Comparison of ENCODE assay signal across 16 cellular contexts in the genomic region with DNA sequence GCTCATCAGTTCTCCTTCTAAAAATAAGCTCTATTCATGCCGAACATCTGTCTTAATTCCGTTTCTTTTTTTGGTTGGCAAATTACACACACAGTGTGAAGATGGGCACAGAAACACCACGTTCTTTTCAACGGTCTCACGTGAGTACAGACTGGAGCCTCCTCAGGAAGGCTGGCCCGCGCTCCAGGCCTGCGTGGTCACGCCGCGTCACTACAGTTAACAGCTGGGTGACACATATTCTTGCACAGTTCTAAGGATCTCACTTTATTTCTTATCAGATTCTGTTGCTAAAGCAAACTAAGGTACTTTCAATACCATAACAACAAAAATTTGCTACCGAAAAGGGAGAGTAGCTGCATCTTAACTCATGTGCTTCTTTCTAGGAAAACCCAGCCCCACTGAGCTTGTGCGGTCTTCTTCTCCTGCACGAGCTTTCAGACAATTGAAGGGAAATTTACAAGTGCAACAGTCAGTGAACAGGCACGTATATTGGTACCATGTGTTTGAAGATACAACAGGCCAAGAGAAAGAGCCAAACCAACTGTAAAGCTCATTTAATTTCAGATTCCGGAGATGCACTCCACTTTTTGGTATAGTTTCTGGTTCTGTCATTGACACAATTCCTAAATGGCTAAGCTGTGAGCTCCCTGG. TPM values are rescaled to one million over a fixed set of nuclear protein-coding genes. Genes with fewer than 3 reads are reported as not detected.
DNase-seq lines count a peak whose midpoint lies in the region; ATAC-seq, FAIRE-seq and TF ChIP-seq lines count a peak whose summit lies in the region.
"Had no signal": no experiment of that assay in that cellular context is flagged by ENCODE, and none has a peak within 500 bp of the region (broad histone marks: within the 10 kb centered on the region; RNA-seq: fewer than 3 reads in every experiment).

No MANE protein-coding gene starts in this region.

- peaks cover 0 to 4% (median 0%) of the 10 kb centered on the region in 11 experiments; a peak in 1 of 22 replicates for H3K36me3 ChIP-seq in BLaER1 treated with 17β-estradiol and CSF1 and Interleukin-3, amounts not matched to agents 10 nM and 100 nM
- H3K36me3 ChIP-seq in K562 (ENCODE audit: control insufficient read depth, insufficient read depth, low read length) = no peaks in the 10 kb centered on the region
- no peaks in the 10 kb centered on the region for H3K36me3 ChIP-seq in CD8-positive, alpha-beta memory T cell (ENCODE audit: insufficient read depth, low read length)
- H3K36me3 ChIP-seq: Peyer's patch had no signal

- peak in 1 of 3 experiments; percentile 12; a peak in 1 of 6 replicates for TF ChIP-seq CTCF in K562 (IDR thresholded peaks at IDR 0.05 in 2 of 3, conservative IDR thresholded peaks at IDR 0.05 in 1 of 3; ENCODE audit: insufficient read depth in 2 of 3, low read depth in 1 of 3, low read length in 3 of 3)
- no peak for TF ChIP-seq CTCF in progenitor cell of endocrine pancreas (IDR thresholded peaks at IDR 0.05; ENCODE audit: unreplicated experiment)

- no peak overlapping the region for H3K9ac ChIP-seq in BLaER1 treated with 17β-estradiol and CSF1 and Interleukin-3, amounts not matched to agents 10 nM and 100 nM
- H3K9ac ChIP-seq in K562 (ENCODE audit: insufficient read depth in 1 of 2, low read depth in 2 of 2, low read length in 2 of 2) = no peak overlapping the region

- in situ Hi-C loops in K562 (cut with MboI) = no loop called here

- BruUV-seq in K562 (replicated peaks; lab: Mats Ljungman, UMichigan) = no TSS peak

- no peaks in the 10 kb centered on the region for H3K9me3 Mint-ChIP-seq in progenitor cell of endocrine pancreas (ENCODE audit: low read depth)
- no peaks in the 10 kb centered on the region for H3K9me3 Mint-ChIP-seq in CD8-positive, alpha-beta memory T cell
- H3K9me3 Mint-ChIP-seq: CD8-positive, alpha-beta T cell had no signal

- no peaks in the 10 kb centered on the region for H3K27me3 Mint-ChIP-seq in progenitor cell of endocrine pancreas
- peaks cover 2 to 10% of the 10 kb centered on the region in 2 donors for H3K27me3 Mint-ChIP-seq in CD8-positive, alpha-beta memory T cell

- no peak for TF ChIP-seq RAD21 in K562 (CRISPR knock-in tag; conservative IDR thresholded peaks at IDR 0.05 in 1 of 2, IDR thresholded peaks at IDR 0.05 in 1 of 2)

- H3K79me2 ChIP-seq in K562 (ENCODE audit: control insufficient read depth, insufficient read depth, low read length) = no peaks in the 10 kb centered on the region

- TF ChIP-seq EP300 in K562 (IDR thresholded peaks at IDR 0.05; ENCODE audit: low read length) = no peak

- POLR2A ChIA-PET in K562 (lab: Yijun Ruan, JAX) = interaction anchor here (1.1 to 2.2 kb wide), 3 partner anchors 8 to 39 kb away, joined by 4 to 5 read pairs (median 4); no protein-coding TSS in a partner anchor
- POLR2A ChIA-PET in CD8-positive, alpha-beta memory T cell (lab: Charles Lee) = no interaction called here

- H3K9me1 ChIP-seq in K562 (ENCODE audit: control insufficient read depth, insufficient read depth, low read length) = no peaks in the 10 kb centered on the region

- H3K4me3 Mint-ChIP-seq in progenitor cell of endocrine pancreas (ENCODE audit: low read depth) = no peak overlapping the region
- no peak overlapping the region for H3K4me3 Mint-ChIP-seq in CD8-positive, alpha-beta memory T cell
- H3K4me3 Mint-ChIP-seq: CD8-positive, alpha-beta T cell had no signal

- H4K20me1 ChIP-seq in BLaER1 treated with 17β-estradiol and CSF1 and Interleukin-3, amounts not matched to agents 10 nM and 100 nM = no peaks in the 10 kb centered on the region
- H4K20me1 ChIP-seq in K562 (replicated peaks; ENCODE audit: control insufficient read depth, insufficient read depth, low read length) = peaks cover 4% of the 10 kb centered on the region; the same call in 1 of the 2 replicates

- H3K4me2 ChIP-seq in BLaER1 treated with 17β-estradiol and CSF1 and Interleukin-3, amounts not matched to agents 10 nM and 100 nM = peak overlapping the region in 8 of 11 experiments; percentile 9 to 75 (median 40); a peak in 13 of 22 replicates
- no peak overlapping the region for H3K4me2 ChIP-seq in K562 (ENCODE audit: insufficient read depth, low read length)

- peaks cover 7% of the 10 kb centered on the region for H3K36me3 Mint-ChIP-seq in progenitor cell of endocrine pancreas (ENCODE audit: insufficient read depth)
- no peaks in the 10 kb centered on the region for H3K36me3 Mint-ChIP-seq in CD8-positive, alpha-beta memory T cell
- H3K36me3 Mint-ChIP-seq: CD8-positive, alpha-beta T cell had no signal

- TF ChIP-seq POLR2A in K562 (conservative IDR thresholded peaks at IDR 0.05) = no peak

- peaks cover 0 to 15% (median 0%) of the 10 kb centered on the region in 11 experiments; a peak in 2 of 22 replicates for H3K27me3 ChIP-seq in BLaER1 treated with 17β-estradiol and CSF1 and Interleukin-3, amounts not matched to agents 10 nM and 100 nM
- peaks cover 79 to 80% of the 10 kb centered on the region in 2 experiments for H3K27me3 ChIP-seq in K562 (ENCODE audit: control insufficient read depth in 2 of 2, insufficient read depth in 2 of 2, low read length in 2 of 2)
- H3K27me3 ChIP-seq in CD8-positive, alpha-beta memory T cell (ENCODE audit: insufficient read depth, low read length, poor library complexity, severe bottlenecking) = no peaks in the 10 kb centered on the region
- H3K27me3 ChIP-seq: Peyer's patch had no signal

- H3K27ac Mint-ChIP-seq in progenitor cell of endocrine pancreas = peak overlapping the region; percentile 11
- H3K27ac Mint-ChIP-seq in CD8-positive, alpha-beta memory T cell = peak overlapping the region in 1 of 8 donors; percentile 12
- H3K27ac Mint-ChIP-seq: CD8-positive, alpha-beta T cell had no signal

- ATAC-seq in K562 (peak; percentile 78), HG02763 (IDR thresholded peaks at IDR 0.05; ENCODE audit: unreplicated experiment) (no peak)
- ATAC-seq: CD8-positive, alpha-beta T cell had no signal

- H3K4me1 ChIP-seq in BLaER1 treated with 17β-estradiol and CSF1 and Interleukin-3, amounts not matched to agents 10 nM and 100 nM = peaks cover 15 to 88% (median 64%) of the 10 kb centered on the region in 10 experiments
- H3K4me1 ChIP-seq in K562 (replicated peaks in 1 of 2; ENCODE audit: control insufficient read depth in 2 of 2, insufficient read depth in 2 of 2, low read length in 2 of 2) = peaks cover 0 to 3% of the 10 kb centered on the region in 2 experiments; a peak in 2 of 5 replicates
- H3K4me1 ChIP-seq in CD8-positive, alpha-beta memory T cell (ENCODE audit: insufficient read depth, low read length) = peaks cover 16% of the 10 kb centered on the region
- H3K4me1 ChIP-seq: Peyer's patch had no signal

- no peak overlapping the region for H3K4me3 ChIP-seq in BLaER1 treated with 17β-estradiol and CSF1 and Interleukin-3, amounts not matched to agents 10 nM and 100 nM
- no peak overlapping the region for H3K4me3 ChIP-seq in K562
- no peak overlapping the region for H3K4me3 ChIP-seq in CD8-positive, alpha-beta memory T cell (ENCODE audit: low read length)
- H3K4me3 ChIP-seq: Peyer's patch had no signal

- CTCF ChIA-PET in K562 (lab: Yijun Ruan, JAX; ENCODE audit: low intra/inter-chr PET ratio) = no interaction called here
- CTCF ChIA-PET in CD8-positive, alpha-beta memory T cell (lab: Charles Lee) = interaction anchor here (0.7 to 1.7 kb wide), 3 partner anchors 38 to 125 kb away, joined by 4 to 6 read pairs (median 5); no protein-coding TSS in a partner anchor

- peak; percentile 7 for DNase-seq in GM04503 (ENCODE audit: low read depth)
- peak in 3 of 4 experiments; percentile 21 to 36 (median 32) for DNase-seq in K562 (ENCODE audit: extremely low read depth in 1 of 4, low spot score in 3 of 4)
- DNase-seq in progenitor cell of endocrine pancreas (ENCODE audit: low spot score, unreplicated experiment) = no peak
- DNase-seq in CD8-positive, alpha-beta memory T cell = no peak
- no peak for DNase-seq in RKO (ENCODE audit: low spot score)
- DNase-seq in stimulated activated naive CD4-positive, alpha-beta T cell (lab: John Stamatoyannopoulos, UW) = no peak
- DNase-seq: NCI-H1417, NCI-H1930, NCI-H510A, NCI-H82, Peyer's patch, SHP77 treated with DMSO at 0.1 percent for 48 hours had no signal

- intact Hi-C loops in K562 (cut with micrococcal nuclease) = no loop called here

- H3K27ac ChIP-seq in BLaER1 treated with 17β-estradiol and CSF1 and Interleukin-3, amounts not matched to agents 10 nM and 100 nM = no peak overlapping the region
- H3K27ac ChIP-seq in K562 (ENCODE audit: extremely low read depth, low read depth, low read length) = no peak overlapping the region
- no peak overlapping the region for H3K27ac ChIP-seq in CD8-positive, alpha-beta memory T cell (ENCODE audit: low read depth, low read length)
- H3K27ac ChIP-seq: Peyer's patch had no signal

- no peak overlapping the region for H2AFZ ChIP-seq in K562 (ENCODE audit: low read depth, low read length)

- WGBS in K562 (ENCODE audit: insufficient coverage, low coverage, missing lambda C conversion rate) = 7% methylated on average over 16 of the region's 16 CpGs

- H3K4me1 Mint-ChIP-seq in progenitor cell of endocrine pancreas (ENCODE audit: low read depth) = no peaks in the 10 kb centered on the region
- peaks cover 28 to 43% (median 32%) of the 10 kb centered on the region in 3 donors for H3K4me1 Mint-ChIP-seq in CD8-positive, alpha-beta memory T cell

- FAIRE-seq in K562 (lab: Jason Lieb, UNC) = no peak
- FAIRE-seq: H54 had no signal

- H3K9me3 ChIP-seq in BLaER1 treated with 17β-estradiol and CSF1 and Interleukin-3, amounts not matched to agents 10 nM and 100 nM (replicated peaks in 1 of 11) = peaks cover 0 to 15% (median 0%) of the 10 kb centered on the region in 11 experiments; a peak in 7 of 22 replicates
- no peaks in the 10 kb centered on the region for H3K9me3 ChIP-seq in K562 (replicated peaks; ENCODE audit: control insufficient read depth, insufficient read depth, low read depth, low read length)
- H3K9me3 ChIP-seq in CD8-positive, alpha-beta memory T cell (ENCODE audit: low read length) = no peaks in the 10 kb centered on the region
- H3K9me3 ChIP-seq: Peyer's patch had no signal

RNA-seq across cellular contexts. Expression of a gene that starts 55.6 kb away (rescaled TPM):
- 21.5 and 61.7 TPM in 2 replicates for total RNA-seq in K562 (2011; cell fraction: chromatin; rRNA removed; ENCODE audit: low replicate concordance)
- total RNA-seq in K562 (2011; cell fraction: nucleolus; rRNA removed) = 19.8 and 26.6 TPM in 2 replicates
- total RNA-seq in K562 (2011; cell fraction: nucleoplasm; rRNA removed) = 29.1 and 45.8 TPM in 2 replicates
- 78.6 and 97.7 TPM in 2 replicates for total RNA-seq in K562 (2014; rRNA removed)
- total RNA-seq in K562 (2014; rRNA removed; fragmentation: Illumina TruSeq; extraction: Trizol) = 132 and 145 TPM in 2 replicates
- 141 and 149 TPM in 2 replicates for total RNA-seq in K562 (2015; rRNA removed; fragmentation: Illumina TruSeq; extraction: Trizol)
- total RNA-seq in K562 (2021) = 103 and 110 TPM in 2 replicates
- polyA plus RNA-seq in K562 (2011; rRNA removed) = 115 and 138 TPM in 2 replicates
- 100 and 103 TPM in 2 replicates for polyA plus RNA-seq in K562 (2011; cell fraction: cytosol; rRNA removed)
- polyA plus RNA-seq in K562 (2011; cell fraction: nucleus; rRNA removed) = 48.3 and 68.3 TPM in 2 replicates
- 93.8 and 104 TPM in 2 replicates for polyA plus RNA-seq in K562 (2012)
- 148 and 185 TPM in 2 replicates for polyA plus RNA-seq in K562 (2014; fragmentation: Illumina TruSeq; extraction: Trizol)
- polyA plus RNA-seq in K562 (2014; fragmentation: Nextera tagmentation; extraction: Ambion mirVana) = 100 to 1,000 TPM; 138 to 144 TPM
- 113 and 114 TPM in 2 replicates for polyA plus RNA-seq in K562 (2014; rRNA removed)
- polyA minus RNA-seq in K562 (2011; rRNA and poly(A)+ RNA removed) = 54.6 and 59.0 TPM in 2 replicates
- 18.7 and 38.7 TPM in 2 replicates for polyA minus RNA-seq in K562 (2011; cell fraction: cytosol; rRNA and poly(A)+ RNA removed)
- polyA minus RNA-seq in K562 (2011; cell fraction: nucleus; rRNA and poly(A)+ RNA removed) = 5.8 and 14.9 TPM in 2 replicates
- total RNA-seq in progenitor cell of endocrine pancreas = 20.3 and 20.6 TPM in 2 replicates
- total RNA-seq in CD8-positive, alpha-beta memory T cell = 10 to 100 TPM; 36.3 to 39.3 TPM
- polyA plus RNA-seq in CD8-positive, alpha-beta memory T cell = 62.1 TPM

Comparison
In these comparisons a context has a peak if more than half of its experiments do, and no peak if none do; other contexts are left out.
1. DNase-seq: peak in GM04503 (single experiment) and K562 (3 of 4); none in progenitor cell of endocrine pancreas (single experiment), CD8-positive, alpha-beta memory T cell (0 of 5), RKO (single experiment) and stimulated activated naive CD4-positive, alpha-beta T cell (0 of 6).